8 cellular contexts compared by ENCODE assay signal in the genomic region with DNA sequence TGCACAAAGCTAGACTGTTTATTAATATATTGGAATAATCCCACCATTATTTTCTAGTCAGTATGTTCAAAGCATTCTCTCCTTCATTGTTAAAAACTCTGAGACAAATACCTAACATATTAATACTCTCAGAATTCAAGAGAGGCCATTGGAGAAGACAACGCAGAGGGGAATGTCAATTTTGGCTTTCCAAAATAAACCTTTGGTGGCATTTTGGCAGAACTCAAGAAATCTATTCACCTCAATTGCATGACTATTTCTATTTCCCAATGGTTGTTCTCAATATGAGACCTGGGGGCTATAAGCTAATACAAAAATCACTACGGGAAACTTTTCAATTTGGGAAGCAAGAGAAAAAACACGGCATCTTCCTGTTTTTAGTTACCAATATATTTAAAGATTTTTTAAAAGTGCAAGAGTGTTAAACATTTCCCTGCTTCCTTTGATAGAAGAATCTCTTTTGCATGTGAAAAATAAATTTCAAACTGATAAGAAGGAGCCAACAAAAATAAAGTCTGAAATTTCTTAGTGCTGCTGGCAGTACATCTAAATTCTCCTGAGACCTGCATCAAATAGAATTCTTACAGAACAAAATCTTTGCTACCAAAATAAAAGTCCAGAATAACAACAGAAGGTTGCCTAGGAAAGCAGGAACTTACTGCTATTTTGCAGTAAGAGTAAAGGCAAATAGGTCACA. TPM values are rescaled to one million over a fixed set of nuclear protein-coding genes. Genes with fewer than 3 reads are reported as not detected.
A peak's percentile ranks its signal among the peaks of the same experiment; 100 is the strongest.
DNase-seq lines count a peak whose midpoint lies in the region; ATAC-seq and TF ChIP-seq lines count a peak whose summit lies in the region.
"Had no signal": no experiment of that assay in that cellular context is flagged by ENCODE, and none has a peak within 500 bp of the region (broad histone marks: within the 10 kb centered on the region; RNA-seq: fewer than 3 reads in every experiment).

No MANE protein-coding gene starts in this region.

- POLR2A ChIA-PET in HEK293 (lab: Yijun Ruan, JAX) = no interaction called here

- no peak overlapping the region for H3K4me3 ChIP-seq in HEK293 (ENCODE audit: low read depth, low read length)

- DNase-seq in amniotic stem cell (lab: John Stamatoyannopoulos, UW) = peak; percentile 36
- DNase-seq in left cardiac atrium = no peak
- DNase-seq in stromal cell of bone marrow (ENCODE audit: low read depth) = peak; percentile 82
- DNase-seq in ACHN = no peak
- no peak for DNase-seq in NCI-H2196 treated with DMSO at 0.1 percent for 48 hours (lab: John Stamatoyannopoulos, UW; ENCODE audit: unreplicated experiment)
- DNase-seq: endodermal cell had no signal

- in situ Hi-C loops in ACHN (cut with HindIII; ENCODE audit: low pct_ligation_motif_present, low pct_unique_long_range_greater_than_20kb, low sequenced_read_pairs) = no loop called here

- CTCF ChIA-PET in HEK293 (lab: Yijun Ruan, JAX) = no interaction called here

- no peak overlapping the region for H3K27ac ChIP-seq in HEK293 (ENCODE audit: extremely low read depth, low read depth, low read length)

- intact Hi-C loops in left cardiac atrium (cut with DNase I) = no loop called here

- no peaks in the 10 kb centered on the region for H3K9me3 ChIP-seq in HEK293 (ENCODE audit: control insufficient read depth, insufficient read depth, low read depth, low read length)

- H3K36me3 ChIP-seq in HEK293 (ENCODE audit: control insufficient read depth in 2 of 2, insufficient read depth in 1 of 2, low read length in 2 of 2) = peaks cover 27 to 49% of the 10 kb centered on the region in 2 experiments

- TF ChIP-seq CTCF in HEK293 (tag by site-specific recombination; IDR thresholded peaks at IDR 0.05) = no peak

- H3K4me1 ChIP-seq in HEK293 (ENCODE audit: control insufficient read depth, insufficient read depth, low read length) = peaks cover 12% of the 10 kb centered on the region

- peak; percentile 83 to 89 for ATAC-seq in left cardiac atrium
- no peak for ATAC-seq in GM18909 (IDR thresholded peaks at IDR 0.05; ENCODE audit: poor library complexity, unreplicated experiment)

TF ChIP-seq in HEK293, 187 proteins besides CTCF, POLR2A, EP300 and RAD21:
- TF ChIP-seq MYNN (tag by site-specific recombination; IDR thresholded peaks at IDR 0.05; ENCODE audit: borderline replicate concordance) (peak; percentile 98), ZNF175 (tag by site-specific recombination; IDR thresholded peaks at IDR 0.05) (no peak), ZNF221 (tag by site-specific recombination; IDR thresholded peaks at IDR 0.05; ENCODE audit: borderline replicate concordance) (no peak), ZXDB (tag by site-specific recombination; IDR thresholded peaks at IDR 0.05) (0 out of 2 replicates have a peak, but pooled peaks have one; percentile 29)
- TF ChIP-seq, protein P1, sequence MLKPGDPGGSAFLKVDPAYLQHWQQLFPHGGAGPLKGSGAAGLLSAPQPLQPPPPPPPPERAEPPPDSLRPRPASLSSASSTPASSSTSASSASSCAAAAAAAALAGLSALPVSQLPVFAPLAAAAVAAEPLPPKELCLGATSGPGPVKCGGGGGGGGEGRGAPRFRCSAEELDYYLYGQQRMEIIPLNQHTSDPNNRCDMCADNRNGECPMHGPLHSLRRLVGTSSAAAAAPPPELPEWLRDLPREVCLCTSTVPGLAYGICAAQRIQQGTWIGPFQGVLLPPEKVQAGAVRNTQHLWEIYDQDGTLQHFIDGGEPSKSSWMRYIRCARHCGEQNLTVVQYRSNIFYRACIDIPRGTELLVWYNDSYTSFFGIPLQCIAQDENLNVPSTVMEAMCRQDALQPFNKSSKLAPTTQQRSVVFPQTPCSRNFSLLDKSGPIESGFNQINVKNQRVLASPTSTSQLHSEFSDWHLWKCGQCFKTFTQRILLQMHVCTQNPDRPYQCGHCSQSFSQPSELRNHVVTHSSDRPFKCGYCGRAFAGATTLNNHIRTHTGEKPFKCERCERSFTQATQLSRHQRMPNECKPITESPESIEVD (tag by site-specific recombination; IDR thresholded peaks at IDR 0.05) = peak; percentile 86

RNA-seq across cellular contexts. Expression of gene RUSC1, which starts 58.6 kb away (rescaled TPM):
- 10 to 100 TPM; 18.7 to 25.3 TPM for total RNA-seq in left cardiac atrium

Comparison
In these comparisons a context has a peak if more than half of its experiments do, and no peak if none do; other contexts are left out.
1. DNase-seq: peak in amniotic stem cell (single experiment) and stromal cell of bone marrow (single experiment); none in left cardiac atrium (single experiment), ACHN (single experiment) and NCI-H2196 treated with DMSO at 0.1 percent for 48 hours (single experiment).